In genomic region chr9:113614843-113615648, GRCh38 we compare ENCODE assay signal across 9 cellular contexts.
DNase-seq lines count a peak whose midpoint lies in the region; ATAC-seq and TF ChIP-seq lines count a peak whose summit lies in the region.
"Had no signal": no experiment of that assay in that cellular context is flagged by ENCODE, and none has a peak within 500 bp of the region (broad histone marks: within the 10 kb centered on the region; RNA-seq: fewer than 3 reads in every experiment).

No MANE protein-coding gene starts in this region.

- H3K4me3 Mint-ChIP-seq in stimulated activated naive B cell treated with anti-CD40 and anti-IgM and Interleukin-4, amounts not matched to agents 10 μg/mL and 1 μg/mL and 100 μg/mL, for 72 hours = peak overlapping the region; percentile 76 to 78

- H2AFZ ChIP-seq in MM.1S (ENCODE audit: low read length) = no peak overlapping the region

- H3K4me3 ChIP-seq in heart left ventricle (peak overlapping the region in 1 of 12 donors; percentile 15), MM.1S (ENCODE audit: low read length) (no peak overlapping the region)

- peak; percentile 7 for DNase-seq in SIG-M5 treated with dmso at 0.1 percent for 504 hours (lab: John Stamatoyannopoulos, UW; ENCODE audit: unreplicated experiment)
- no peak for DNase-seq in SIG-M5 (lab: John Stamatoyannopoulos, UW)
- DNase-seq in RPMI7951 (ENCODE audit: low read depth) = peak; percentile 86
- DNase-seq in heart left ventricle = peak; percentile 66 to 77 (median 74)
- DNase-seq in stimulated activated naive B cell treated with anti-CD40 and anti-IgM and Interleukin-4, amounts not matched to agents 10 μg/mL and 1 μg/mL and 100 μg/mL, for 72 hours = peak; percentile 52
- no peak for DNase-seq in pons (ENCODE audit: low spot score)
- DNase-seq in MM.1S = no peak
- no peak for DNase-seq in NCI-H1417 (lab: John Stamatoyannopoulos, UW)

- no peaks in the 10 kb centered on the region for H3K36me3 ChIP-seq in heart left ventricle
- H3K36me3 ChIP-seq in MM.1S (replicated peaks; ENCODE audit: insufficient read depth, low read length) = no peaks in the 10 kb centered on the region

- peaks cover 55 to 71% of the 10 kb centered on the region in 2 donors for H3K4me1 Mint-ChIP-seq in stimulated activated naive B cell treated with anti-CD40 and anti-IgM and Interleukin-4, amounts not matched to agents 10 μg/mL and 1 μg/mL and 100 μg/mL, for 72 hours

- intact Hi-C loops in heart left ventricle (cut with DNase I) = loop anchor here in 2 of 10 donors (2.0 to 5.0 kb wide), 2 partner anchors 20 to 37 kb away; no protein-coding TSS in a partner anchor

- WGBS in heart left ventricle, 4 donors = 37 to 52% (median 50%) methylated on average over 14 of the region's 14 CpGs

- H3K27me3 Mint-ChIP-seq in stimulated activated naive B cell treated with anti-CD40 and anti-IgM and Interleukin-4, amounts not matched to agents 10 μg/mL and 1 μg/mL and 100 μg/mL, for 72 hours = no peaks in the 10 kb centered on the region

- no peaks in the 10 kb centered on the region for H3K79me2 ChIP-seq in MM.1S (ENCODE audit: low read length)

- H3K9ac ChIP-seq in MM.1S (ENCODE audit: low read length) = no peak overlapping the region

- H3K4me1 ChIP-seq in heart left ventricle (peaks cover 12 to 91% (median 57%) of the 10 kb centered on the region in 12 donors), MM.1S (ENCODE audit: low read length) (no peaks in the 10 kb centered on the region)

- TF ChIP-seq CTCF in heart left ventricle (IDR thresholded peaks at IDR 0.05) = no peak
- no peak for TF ChIP-seq CTCF in MM.1S (IDR thresholded peaks at IDR 0.05; ENCODE audit: low read length)

- peaks cover 0 to 1% of the 10 kb centered on the region in 2 donors for H3K9me3 Mint-ChIP-seq in stimulated activated naive B cell treated with anti-CD40 and anti-IgM and Interleukin-4, amounts not matched to agents 10 μg/mL and 1 μg/mL and 100 μg/mL, for 72 hours

- H3F3A ChIP-seq in MM.1S (ENCODE audit: insufficient read depth, low read length) = no peaks in the 10 kb centered on the region

- TF ChIP-seq POLR2A in heart left ventricle (IDR thresholded peaks at IDR 0.05) = no peak

- H3K4me2 ChIP-seq in MM.1S (ENCODE audit: low read depth, low read length) = no peak overlapping the region

- peak overlapping the region; percentile 98 for H3K27ac Mint-ChIP-seq in stimulated activated naive B cell treated with anti-CD40 and anti-IgM and Interleukin-4, amounts not matched to agents 10 μg/mL and 1 μg/mL and 100 μg/mL, for 72 hours

- peak; percentile 32 to 78 (median 69) for ATAC-seq in heart left ventricle
- ATAC-seq in stimulated activated naive B cell treated with anti-CD40 and anti-IgM and Interleukin-4, amounts not matched to agents 10 μg/mL and 1 μg/mL and 100 μg/mL, for 72 hours (replicated peaks) = peak; percentile 82 to 85

- H3K36me3 Mint-ChIP-seq in stimulated activated naive B cell treated with anti-CD40 and anti-IgM and Interleukin-4, amounts not matched to agents 10 μg/mL and 1 μg/mL and 100 μg/mL, for 72 hours = peaks cover 0 to 5% of the 10 kb centered on the region in 2 donors

- no peaks in the 10 kb centered on the region for H3K9me2 ChIP-seq in MM.1S (replicated peaks; ENCODE audit: insufficient read depth, low read length)

- H4K20me1 ChIP-seq in MM.1S (ENCODE audit: insufficient read depth, low read length) = no peaks in the 10 kb centered on the region

- H3K27me3 ChIP-seq in heart left ventricle (no peaks in the 10 kb centered on the region), MM.1S (replicated peaks; ENCODE audit: insufficient read depth, low read length) (no peaks in the 10 kb centered on the region)

- H3K9me3 ChIP-seq in heart left ventricle (no peaks in the 10 kb centered on the region), MM.1S (replicated peaks; ENCODE audit: insufficient read depth, low read length) (no peaks in the 10 kb centered on the region)

- H3K27ac ChIP-seq in heart left ventricle (peak overlapping the region; percentile 17 to 93 (median 70)), MM.1S (ENCODE audit: low read length) (no peak overlapping the region)
- H3K27ac ChIP-seq: C4-2B had no signal

Comparison
In these comparisons a context has a peak if more than half of its experiments do, and no peak if none do; other contexts are left out.
1. DNase-seq: peak in SIG-M5 treated with dmso at 0.1 percent for 504 hours (single experiment), RPMI7951 (single experiment), heart left ventricle (5 of 5) and stimulated activated naive B cell treated with anti-CD40 and anti-IgM and Interleukin-4, amounts not matched to agents 10 μg/mL and 1 μg/mL and 100 μg/mL, for 72 hours (single experiment); none in SIG-M5 (single experiment), pons (single experiment), MM.1S (single experiment) and NCI-H1417 (0 of 3).